8 cellular contexts compared by ENCODE assay signal in genomic region chr6:26205625-26206574, GRCh38.
DNase-seq lines count a peak whose midpoint lies in the region; ATAC-seq, FAIRE-seq and TF ChIP-seq lines count a peak whose summit lies in the region.

No MANE protein-coding gene starts in this region.

- H2BK15ac ChIP-seq in H1 (ENCODE audit: low read length), result no peak overlapping the region
- H2BK15ac ChIP-seq in mesendoderm (replicated peaks; ENCODE audit: low read depth), result no peak overlapping the region

- no peaks in the 10 kb centered on the region for H3K36me3 Mint-ChIP-seq in CD4-positive, CD25-positive, alpha-beta regulatory T cell

- H3K18ac ChIP-seq in H1 (ENCODE audit: extremely low read depth, low read length) (peak overlapping the region; percentile 21; the same call in 1 of the 2 replicates), mesendoderm (ENCODE audit: low read length) (peak overlapping the region; percentile 96)

- H4K91ac ChIP-seq in H1 (replicated peaks; ENCODE audit: insufficient read length, low read length), result peak overlapping the region; percentile 38

- no peaks in the 10 kb centered on the region for H3K36me3 ChIP-seq in CD4-positive, CD25-positive, alpha-beta regulatory T cell (ENCODE audit: control insufficient read depth, insufficient read depth, low read length)
- no peaks in the 10 kb centered on the region for H3K36me3 ChIP-seq in OCI-LY3 (replicated peaks; ENCODE audit: low read depth, low read length)
- no peaks in the 10 kb centered on the region for H3K36me3 ChIP-seq in H1 (ENCODE audit: control insufficient read depth in 2 of 4, insufficient read depth in 4 of 4, low read length in 3 of 4)
- no peaks in the 10 kb centered on the region for H3K36me3 ChIP-seq in mesendoderm (ENCODE audit: control insufficient read depth, insufficient read depth, low read length)

- peak overlapping the region; percentile 86 for H2BK5ac ChIP-seq in H1 (ENCODE audit: low read depth, low read length)
- peak overlapping the region; percentile 72 for H2BK5ac ChIP-seq in mesendoderm (ENCODE audit: low read length)

- H3K27me3 Mint-ChIP-seq in CD4-positive, CD25-positive, alpha-beta regulatory T cell, result peaks cover 9% of the 10 kb centered on the region

- H2AFZ ChIP-seq in OCI-LY3 (ENCODE audit: low read depth, low read length) (peak overlapping the region; percentile 66; the same call in 1 of the 2 replicates), H1 (ENCODE audit: low read length) (no peak overlapping the region)

- H3K4me1 Mint-ChIP-seq in CD4-positive, CD25-positive, alpha-beta regulatory T cell, result peaks cover 0 to 20% (median 8%) of the 10 kb centered on the region in 4 donors

- H2BK12ac ChIP-seq in H1 (ENCODE audit: low read depth, low read length), result no peak overlapping the region; the same call in 1 of the 2 replicates

- no peak overlapping the region for H3K4me3 Mint-ChIP-seq in CD4-positive, CD25-positive, alpha-beta regulatory T cell

- H2BK20ac ChIP-seq in H1 (ENCODE audit: low read length), result no peak overlapping the region

- H3K79me1 ChIP-seq in H1 (ENCODE audit: low read depth, low read length) (no peaks in the 10 kb centered on the region), mesendoderm (ENCODE audit: low read length) (no peaks in the 10 kb centered on the region)

- no peak overlapping the region for H3K27ac Mint-ChIP-seq in CD4-positive, CD25-positive, alpha-beta regulatory T cell

- peaks cover 28% of the 10 kb centered on the region for H3K4me1 ChIP-seq in CD4-positive, CD25-positive, alpha-beta regulatory T cell (ENCODE audit: control insufficient read depth, insufficient read depth, low read length, poor library complexity, severe bottlenecking)
- H3K4me1 ChIP-seq in OCI-LY3 (ENCODE audit: low read length) (peaks cover 16% of the 10 kb centered on the region), H1 (replicated peaks in 1 of 4; ENCODE audit: control insufficient read depth in 3 of 4, insufficient read depth in 4 of 4, low read length in 3 of 4) (peaks cover 0 to 15% (median 5%) of the 10 kb centered on the region in 4 experiments; a peak in 6 of 7 replicates), mesendoderm (ENCODE audit: control insufficient read depth, low read depth, low read length) (no peaks in the 10 kb centered on the region)

- POLR2A ChIA-PET in H1 (lab: Charles Lee; ENCODE audit: partially characterized antibody), result interaction anchor here (0.7 to 40.4 kb wide), 37 partner anchors 15 to 1687 kb away, joined by 3 to 2731 read pairs (median 6); a partner anchor contains a TSS

- WGBS in H1 (ENCODE audit: extremely low coverage in 1 of 2, insufficient coverage in 1 of 2, insufficient read length in 1 of 2, insufficient replicate concordance in 2 of 2, low coverage in 1 of 2, low lambda C conversion rate in 2 of 2, missing lambda C conversion rate in 1 of 2), 2 experiments, result 9% methylated on average over 18 of the region's 18 CpGs; no CpG with 5 or more reads in 1 of the 2 experiments
- no CpG with 5 or more reads among the region's 18 CpGs for WGBS in mesendoderm (ENCODE audit: extremely low coverage, insufficient coverage, low lambda C conversion rate)

- H3K23ac ChIP-seq in H1 (ENCODE audit: insufficient read length) (no peak overlapping the region), mesendoderm (ENCODE audit: low read length) (no peak overlapping the region)

- TF ChIP-seq CTCF in OCI-LY3 (IDR thresholded peaks at IDR 0.05; ENCODE audit: low read depth, low read length) (no peak), H1 (IDR thresholded peaks at IDR 0.05; ENCODE audit: control extremely low read depth in 1 of 3, insufficient read depth in 1 of 3, low read depth in 1 of 3, low read length in 3 of 3) (no peak)

- peak overlapping the region; percentile 84 for H3K9ac ChIP-seq in OCI-LY3 (ENCODE audit: low read length)
- H3K9ac ChIP-seq in H1 (replicated peaks in 1 of 4; ENCODE audit: extremely low read depth in 1 of 4, low read depth in 3 of 4, low read length in 3 of 4), result peak overlapping the region; percentile 87 to 99 (median 94)
- H3K9ac ChIP-seq in mesendoderm (ENCODE audit: low read length), result peak overlapping the region; percentile 87

- H2BK120ac ChIP-seq in H1 (replicated peaks; ENCODE audit: low read depth, low read length) (no peak overlapping the region), mesendoderm (ENCODE audit: low read depth, low read length) (no peak overlapping the region)

- TF ChIP-seq EP300 in H1 (IDR thresholded peaks at IDR 0.05; ENCODE audit: borderline replicate concordance in 1 of 2, low read depth in 2 of 2, low read length in 2 of 2), result no peak

- intact Hi-C loops in posterior cingulate gyrus (cut with DNase I), result no loop called here

- H3K79me2 ChIP-seq in OCI-LY3 (ENCODE audit: low read length) (no peaks in the 10 kb centered on the region), H1 (ENCODE audit: control insufficient read depth in 1 of 2, insufficient read depth in 2 of 2, low read length in 2 of 2) (peaks cover 0 to 7% of the 10 kb centered on the region in 2 experiments; a peak in 1 of 4 replicates), mesendoderm (ENCODE audit: control insufficient read depth, insufficient read depth, low read length) (no peaks in the 10 kb centered on the region)

- H2AK5ac ChIP-seq in H1 (ENCODE audit: low read depth, low read length), result no peak overlapping the region; the same call in 1 of the 2 replicates
- no peak overlapping the region for H2AK5ac ChIP-seq in mesendoderm (ENCODE audit: low read length)

- no peak for ATAC-seq in CD4-positive, CD25-positive, alpha-beta regulatory T cell (ENCODE audit: low read depth in 2 of 2)
- peak; percentile 18 for ATAC-seq in HG02642 (IDR thresholded peaks at IDR 0.05; ENCODE audit: poor library complexity, unreplicated experiment)
- ATAC-seq in GM21526 (IDR thresholded peaks at IDR 0.05; ENCODE audit: low FRiP score, unreplicated experiment), result no peak

- H3K27ac ChIP-seq in CD4-positive, CD25-positive, alpha-beta regulatory T cell (ENCODE audit: insufficient read depth, low read length, poor library complexity, severe bottlenecking), result peak overlapping the region; percentile 93
- peak overlapping the region; percentile 96 for H3K27ac ChIP-seq in OCI-LY3 (ENCODE audit: low read length)
- H3K27ac ChIP-seq in H1 (ENCODE audit: low read depth, low read length), result peak overlapping the region; percentile 96
- peak overlapping the region; percentile 74 for H3K27ac ChIP-seq in mesendoderm (ENCODE audit: low read depth, low read length)

- H3K4ac ChIP-seq in H1 (replicated peaks; ENCODE audit: insufficient read length, low read depth, low read length) (peak overlapping the region; percentile 9), mesendoderm (ENCODE audit: low read depth, low read length) (no peak overlapping the region)

- H3K23me2 ChIP-seq in H1 (ENCODE audit: low read depth, low read length), result peaks cover 4% of the 10 kb centered on the region

- no peaks in the 10 kb centered on the region for H3K27me3 ChIP-seq in CD4-positive, CD25-positive, alpha-beta regulatory T cell (ENCODE audit: control insufficient read depth, insufficient read depth, low read length)
- H3K27me3 ChIP-seq in OCI-LY3 (ENCODE audit: low read depth, low read length) (no peaks in the 10 kb centered on the region), H1 (replicated peaks in 1 of 4; ENCODE audit: control insufficient read depth in 3 of 4, extremely low read depth in 1 of 4, insufficient read depth in 3 of 4, low read length in 3 of 4) (no peaks in the 10 kb centered on the region), mesendoderm (ENCODE audit: insufficient read depth, low read length, poor library complexity) (no peaks in the 10 kb centered on the region)

- FAIRE-seq in H1 (lab: Jason Lieb, UNC), result no peak

- H4K20me1 ChIP-seq in OCI-LY3 (ENCODE audit: insufficient read depth, low read length), result no peaks in the 10 kb centered on the region
- peaks cover 2 to 3% of the 10 kb centered on the region in 2 experiments for H4K20me1 ChIP-seq in H1 (replicated peaks in 1 of 2; ENCODE audit: control insufficient read depth in 1 of 2, insufficient read depth in 2 of 2, low read length in 2 of 2)

- peaks cover 0 to 3% (median 0%) of the 10 kb centered on the region in 7 donors for H3K9me3 Mint-ChIP-seq in CD4-positive, CD25-positive, alpha-beta regulatory T cell

- peak overlapping the region; percentile 73 for H3K14ac ChIP-seq in H1 (ENCODE audit: insufficient read length)

- CTCF ChIA-PET in H1 (lab: Charles Lee; ENCODE audit: partially characterized antibody), result interaction anchor here (1.0 to 1.2 kb wide), 2 partner anchors 10 to 11 kb away, joined by 3 to 6 read pairs; a partner anchor contains a TSS

- no peak overlapping the region for H4K8ac ChIP-seq in H1 (ENCODE audit: extremely low read depth, insufficient read depth, low read length)
- peak overlapping the region; percentile 70 for H4K8ac ChIP-seq in mesendoderm (ENCODE audit: low read depth, low read length)

- H3K4me2 ChIP-seq in OCI-LY3 (ENCODE audit: low read length) (peak overlapping the region; percentile 90), H1 (ENCODE audit: insufficient read depth in 1 of 2, low read depth in 2 of 2, low read length in 2 of 2) (peak overlapping the region; percentile 85 to 93), mesendoderm (ENCODE audit: low read length) (peak overlapping the region; percentile 45)

- H3K56ac ChIP-seq in H1 (replicated peaks; ENCODE audit: insufficient read length, low read depth, low read length), result peak overlapping the region; percentile 73
- H3K56ac ChIP-seq in mesendoderm (ENCODE audit: low read length), result peak overlapping the region; percentile 95

- peak overlapping the region; percentile 92 for H4K5ac ChIP-seq in H1 (ENCODE audit: insufficient read length, low read depth, low read length)
- no peak overlapping the region for H4K5ac ChIP-seq in mesendoderm (ENCODE audit: low read length)

- peak overlapping the region; percentile 93 for H3K4me3 ChIP-seq in CD4-positive, CD25-positive, alpha-beta regulatory T cell (ENCODE audit: low read depth, low read length)
- H3K4me3 ChIP-seq in OCI-LY3 (ENCODE audit: low read length), result peak overlapping the region; percentile 85
- H3K4me3 ChIP-seq in H1 (ENCODE audit: extremely low read depth in 1 of 4, insufficient read depth in 2 of 4, low read depth in 3 of 4, low read length in 4 of 4), result peak overlapping the region; percentile 64 to 94 (median 82)
- H3K4me3 ChIP-seq in mesendoderm (ENCODE audit: low read length), result peak overlapping the region; percentile 62

- peak in 2 of 3 donors; percentile 30 to 59 for DNase-seq in CD4-positive, CD25-positive, alpha-beta regulatory T cell
- DNase-seq in H1 (ENCODE audit: low read depth in 1 of 2, low spot score in 2 of 2) (no peak), mesendoderm (peak; percentile 89), posterior cingulate gyrus (no peak), GM19240 (ENCODE audit: insufficient read length, low spot score) (no peak)

- no peaks in the 10 kb centered on the region for H3K9me3 ChIP-seq in CD4-positive, CD25-positive, alpha-beta regulatory T cell (ENCODE audit: control insufficient read depth in 2 of 2, low read length in 2 of 2)
- no peaks in the 10 kb centered on the region for H3K9me3 ChIP-seq in OCI-LY3 (ENCODE audit: insufficient read depth, low read length)
- H3K9me3 ChIP-seq in H1 (ENCODE audit: insufficient read depth in 2 of 2, low read depth in 1 of 2, low read length in 1 of 2), result no peaks in the 10 kb centered on the region

- no peak for TF ChIP-seq RAD21 in H1 (IDR thresholded peaks at IDR 0.05 in 1 of 2, conservative IDR thresholded peaks at IDR 0.05 in 1 of 2; ENCODE audit: low read depth in 2 of 2, low read length in 2 of 2)

- peak; percentile 94 to 100 for TF ChIP-seq POLR2A in H1 (IDR thresholded peaks at IDR 0.05; ENCODE audit: control extremely low read depth in 1 of 2, low read depth in 2 of 2, low read length in 2 of 2)

Comparison
In these comparisons a context has a peak if more than half of its experiments do, and no peak if none do; other contexts are left out.
1. DNase-seq: peak in CD4-positive, CD25-positive, alpha-beta regulatory T cell (2 of 3) and mesendoderm (single experiment); none in H1 (0 of 2), posterior cingulate gyrus (0 of 10) and GM19240 (single experiment).
2. Peak in every context shown above with its lines, with median percentiles within 50 percentile points of each other: H3K27ac ChIP-seq, H3K4me3 ChIP-seq, H3K4me2 ChIP-seq and H3K9ac ChIP-seq.